In genomic region chr7:51702673-51703072, GRCh38 we compare ENCODE assay signal across 19 cellular contexts.
DNase-seq lines count a peak whose midpoint lies in the region; ATAC-seq, FAIRE-seq and TF ChIP-seq lines count a peak whose summit lies in the region.
"Had no signal": no experiment of that assay in that cellular context is flagged by ENCODE, and none has a peak within 500 bp of the region (broad histone marks: within the 10 kb centered on the region; RNA-seq: fewer than 3 reads in every experiment).

No MANE protein-coding gene starts in this region.

- no peak for FAIRE-seq in GM12891 (lab: Jason Lieb, UNC)
- FAIRE-seq: HTR-8/SVneo, K562 had no signal

- intact Hi-C loops in OCI-LY7 (cut with micrococcal nuclease; ENCODE audit: unreplicated experiment): no loop called here

- no peaks in the 10 kb centered on the region for H3K9me3 ChIP-seq in OCI-LY7 (ENCODE audit: low read length)
- H3K9me3 ChIP-seq: BLaER1 had no signal

- H3K9me2 ChIP-seq in OCI-LY7 (ENCODE audit: insufficient read depth, low read length): no peaks in the 10 kb centered on the region

- no peak overlapping the region for H3K27ac ChIP-seq in OCI-LY7 (ENCODE audit: low read depth, low read length, poor library complexity, severe bottlenecking)
- H3K27ac ChIP-seq in caudate nucleus (ENCODE audit: low read depth, low read length): no peak overlapping the region
- H3K27ac ChIP-seq: BLaER1 had no signal

- H2AFZ ChIP-seq in OCI-LY7 (ENCODE audit: low read length): no peak overlapping the region
- H2AFZ ChIP-seq: GM23338 had no signal

- ATAC-seq in GM19351 (IDR thresholded peaks at IDR 0.05; ENCODE audit: unreplicated experiment): peak; percentile 47
- ATAC-seq in HG03571 (IDR thresholded peaks at IDR 0.05; ENCODE audit: unreplicated experiment): no peak
- ATAC-seq: GM23338, K562 had no signal

- H3K36me3 ChIP-seq in OCI-LY7 (ENCODE audit: insufficient read depth, low read length): no peaks in the 10 kb centered on the region
- H3K36me3 ChIP-seq: BLaER1 had no signal

- DNase-seq in GM12891 (ENCODE audit: insufficient read length, low spot score) (no peak), MV-4-11 (lab: John Stamatoyannopoulos, UW) (peak; percentile 2), OCI-LY7 (ENCODE audit: low spot score) (peak; percentile 1), NCI-H187 treated with DMSO at 0.1 percent for 48 hours (lab: John Stamatoyannopoulos, UW) (no peak), caudate nucleus (lab: John Stamatoyannopoulos, UW) (no peak)
- DNase-seq in stimulated activated naive CD4-positive, alpha-beta T cell (lab: John Stamatoyannopoulos, UW): no peak
- DNase-seq: 8988T; Calu3; CD4-positive, alpha-beta memory T cell; DMS79 treated with DMSO at 0.1 percent for 48 hours; GF-D8; HCEC 1CT; IMR-90 had no signal

- CTCF ChIA-PET in OCI-LY7 (lab: Charles Lee; ENCODE audit: unreplicated experiment): no interaction called here

- H3K4me1 ChIP-seq in OCI-LY7 (ENCODE audit: insufficient read depth, low read length, poor library complexity, severe bottlenecking): no peaks in the 10 kb centered on the region
- H3K4me1 ChIP-seq: BLaER1 had no signal

- TF ChIP-seq CTCF in OCI-LY7 (conservative IDR thresholded peaks at IDR 0.05; ENCODE audit: low read length): no peak

- H3K4me3 ChIP-seq in OCI-LY7 (ENCODE audit: low read depth, low read length, poor library complexity, severe bottlenecking): no peak overlapping the region
- H3K4me3 ChIP-seq: BLaER1, GM23338, K562 had no signal

- no peaks in the 10 kb centered on the region for H3K79me2 ChIP-seq in OCI-LY7 (ENCODE audit: insufficient read depth, low read depth, low read length)

- no peaks in the 10 kb centered on the region for H4K20me1 ChIP-seq in OCI-LY7 (ENCODE audit: insufficient read depth, low read length)
- H4K20me1 ChIP-seq: BLaER1 had no signal

- POLR2A ChIA-PET in OCI-LY7 (lab: Charles Lee): interaction anchor here (0.6 kb wide), 1 partner anchor 50 kb away, joined by 3 read pairs; no protein-coding TSS in a partner anchor

- H3K4me2 ChIP-seq in OCI-LY7 (ENCODE audit: low read length): no peak overlapping the region
- H3K4me2 ChIP-seq: BLaER1, GM23338 had no signal

- no peak for TF ChIP-seq POLR2A in GM12891 (IDR thresholded peaks at IDR 0.05; ENCODE audit: low read depth, low read length)

- no TSS peak for BruUV-seq in OCI-LY7 (replicated peaks; lab: Mats Ljungman, UMichigan)

TF ChIP-seq in GM12891, 5 proteins besides CTCF, POLR2A, EP300 and RAD21:
- TF ChIP-seq SPI1 (IDR thresholded peaks at IDR 0.05; ENCODE audit: low read depth, low read length) (peak; percentile 78), POLR2AphosphoS5 (IDR thresholded peaks at IDR 0.05; ENCODE audit: low read depth, low read length) (no peak), TAF1 (IDR thresholded peaks at IDR 0.05; ENCODE audit: low read depth, low read length) (no peak), PAX5 (IDR thresholded peaks at IDR 0.05; ENCODE audit: insufficient read depth, low read length, severe bottlenecking) (no peak), POU2F2 (IDR thresholded peaks at IDR 0.05; ENCODE audit: low read depth, low read length) (no peak)

Comparison
In these comparisons a context has a peak if more than half of its experiments do, and no peak if none do; other contexts are left out.
1. DNase-seq: peak in MV-4-11 (single experiment) and OCI-LY7 (single experiment); none in GM12891 (single experiment), NCI-H187 treated with DMSO at 0.1 percent for 48 hours (single experiment), stimulated activated naive CD4-positive, alpha-beta T cell (0 of 6) and caudate nucleus (0 of 61).